ENCODE assay signal across 1 cellular context in the genomic region with DNA sequence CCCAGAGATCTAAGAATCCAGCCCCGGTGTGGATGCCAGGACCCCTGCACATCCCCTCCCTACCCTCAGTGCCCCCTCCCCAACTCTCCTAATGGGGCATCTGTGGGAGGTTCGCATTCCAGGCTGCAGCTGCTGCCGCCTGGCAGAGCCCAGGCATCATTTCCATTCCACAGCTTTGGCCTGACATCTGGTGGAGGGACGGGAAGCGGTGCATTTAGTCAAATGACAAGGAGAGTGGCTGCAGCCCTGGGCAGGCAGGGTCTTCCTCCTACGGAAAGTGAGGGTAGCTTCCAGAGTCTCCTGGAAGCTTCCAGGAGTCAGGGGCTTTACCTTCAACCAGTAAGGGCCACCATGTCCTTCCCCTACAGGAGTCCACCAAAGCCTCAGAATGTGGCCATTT.
TF ChIP-seq lines count a peak whose summit lies in the region.

No MANE protein-coding gene starts in this region.

TF ChIP-seq in SK-N-SH, 30 proteins besides CTCF, POLR2A, EP300 and RAD21 (continued from another document):
- TF ChIP-seq, protein P1, sequence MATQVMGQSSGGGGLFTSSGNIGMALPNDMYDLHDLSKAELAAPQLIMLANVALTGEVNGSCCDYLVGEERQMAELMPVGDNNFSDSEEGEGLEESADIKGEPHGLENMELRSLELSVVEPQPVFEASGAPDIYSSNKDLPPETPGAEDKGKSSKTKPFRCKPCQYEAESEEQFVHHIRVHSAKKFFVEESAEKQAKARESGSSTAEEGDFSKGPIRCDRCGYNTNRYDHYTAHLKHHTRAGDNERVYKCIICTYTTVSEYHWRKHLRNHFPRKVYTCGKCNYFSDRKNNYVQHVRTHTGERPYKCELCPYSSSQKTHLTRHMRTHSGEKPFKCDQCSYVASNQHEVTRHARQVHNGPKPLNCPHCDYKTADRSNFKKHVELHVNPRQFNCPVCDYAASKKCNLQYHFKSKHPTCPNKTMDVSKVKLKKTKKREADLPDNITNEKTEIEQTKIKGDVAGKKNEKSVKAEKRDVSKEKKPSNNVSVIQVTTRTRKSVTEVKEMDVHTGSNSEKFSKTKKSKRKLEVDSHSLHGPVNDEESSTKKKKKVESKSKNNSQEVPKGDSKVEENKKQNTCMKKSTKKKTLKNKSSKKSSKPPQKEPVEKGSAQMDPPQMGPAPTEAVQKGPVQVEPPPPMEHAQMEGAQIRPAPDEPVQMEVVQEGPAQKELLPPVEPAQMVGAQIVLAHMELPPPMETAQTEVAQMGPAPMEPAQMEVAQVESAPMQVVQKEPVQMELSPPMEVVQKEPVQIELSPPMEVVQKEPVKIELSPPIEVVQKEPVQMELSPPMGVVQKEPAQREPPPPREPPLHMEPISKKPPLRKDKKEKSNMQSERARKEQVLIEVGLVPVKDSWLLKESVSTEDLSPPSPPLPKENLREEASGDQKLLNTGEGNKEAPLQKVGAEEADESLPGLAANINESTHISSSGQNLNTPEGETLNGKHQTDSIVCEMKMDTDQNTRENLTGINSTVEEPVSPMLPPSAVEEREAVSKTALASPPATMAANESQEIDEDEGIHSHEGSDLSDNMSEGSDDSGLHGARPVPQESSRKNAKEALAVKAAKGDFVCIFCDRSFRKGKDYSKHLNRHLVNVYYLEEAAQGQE (IDR thresholded peaks at IDR 0.05; ENCODE audit: low read depth, low read length), result no peak
- TF ChIP-seq YY1 (IDR thresholded peaks at IDR 0.05; ENCODE audit: low read depth) (no peak), POLR2AphosphoS5 (IDR thresholded peaks at IDR 0.05; ENCODE audit: low read depth, low read length) (no peak), SMC3 (IDR thresholded peaks at IDR 0.05; ENCODE audit: low read depth, low read length) (peak; percentile 36; the same call in 1 of the 2 replicates)
